Comparison of ENCODE assay signal across 29 cellular contexts in the genomic region with DNA sequence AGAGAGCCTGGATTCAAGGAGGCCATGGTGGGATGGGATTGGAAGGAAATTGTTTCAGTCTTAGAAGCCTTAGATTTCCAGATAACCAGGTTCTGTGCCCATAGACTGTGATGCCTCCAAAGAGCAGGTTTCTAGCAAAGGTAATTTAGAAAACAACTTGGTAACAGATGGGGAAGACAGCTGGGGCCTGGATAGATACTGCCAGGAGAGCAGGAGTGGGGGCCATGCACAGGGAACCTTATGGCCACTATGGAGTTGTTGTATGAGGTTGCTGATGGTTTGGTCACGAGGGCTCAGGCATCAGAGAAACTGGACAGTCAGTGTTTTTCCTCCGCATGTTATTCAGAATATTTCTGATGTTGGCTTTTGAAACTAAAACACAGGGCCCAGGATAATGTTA.
DNase-seq lines count a peak whose midpoint lies in the region; ATAC-seq and TF ChIP-seq lines count a peak whose summit lies in the region.
"Had no signal": no experiment of that assay in that cellular context is flagged by ENCODE, and none has a peak within 500 bp of the region (broad histone marks: within the 10 kb centered on the region; RNA-seq: fewer than 3 reads in every experiment).

No MANE protein-coding gene starts in this region.

- H3K27me3 ChIP-seq in esophagus muscularis mucosa (no peaks in the 10 kb centered on the region), neuron (ENCODE audit: insufficient read depth, low read length) (no peaks in the 10 kb centered on the region), breast epithelium (no peaks in the 10 kb centered on the region)
- H3K27me3 ChIP-seq: brain microvascular endothelial cell had no signal

- no peak for TF ChIP-seq CTCF in esophagus muscularis mucosa (IDR thresholded peaks at IDR 0.05)
- no peak for TF ChIP-seq CTCF in breast epithelium (IDR thresholded peaks at IDR 0.05)

- WGBS in esophagus muscularis mucosa = 93% methylated on average over 2 of the region's 2 CpGs

- peak overlapping the region in 3 of 4 donors; percentile 7 to 59 (median 36) for H3K27ac ChIP-seq in esophagus muscularis mucosa (replicated peaks in 1 of 4)
- H3K27ac ChIP-seq in breast epithelium = no peak overlapping the region
- H3K27ac ChIP-seq: brain microvascular endothelial cell had no signal

- H3K4me1 ChIP-seq in esophagus muscularis mucosa = peaks cover 8 to 68% (median 47%) of the 10 kb centered on the region in 4 donors
- H3K4me1 ChIP-seq in neuron (ENCODE audit: insufficient read depth, low read length) = peaks cover 37% of the 10 kb centered on the region
- no peaks in the 10 kb centered on the region for H3K4me1 ChIP-seq in breast epithelium

- H3K9me3 ChIP-seq in esophagus muscularis mucosa = no peaks in the 10 kb centered on the region
- H3K9me3 ChIP-seq in neuron (ENCODE audit: low read length) = no peaks in the 10 kb centered on the region
- H3K9me3 ChIP-seq in breast epithelium = no peaks in the 10 kb centered on the region
- H3K9me3 ChIP-seq: Caco-2 had no signal

- TF ChIP-seq POLR2A in esophagus muscularis mucosa (IDR thresholded peaks at IDR 0.05; ENCODE audit: low read depth) (no peak), breast epithelium (IDR thresholded peaks at IDR 0.05) (no peak)

- H3K36me3 ChIP-seq in esophagus muscularis mucosa (no peaks in the 10 kb centered on the region), neuron (ENCODE audit: insufficient read depth, low read length) (no peaks in the 10 kb centered on the region), breast epithelium (no peaks in the 10 kb centered on the region)
- H3K36me3 ChIP-seq: brain microvascular endothelial cell had no signal

- ATAC-seq in HG02981 (IDR thresholded peaks at IDR 0.05; ENCODE audit: unreplicated experiment) = no peak
- no peak for ATAC-seq in GM19324 (IDR thresholded peaks at IDR 0.05; ENCODE audit: low FRiP score, unreplicated experiment)
- ATAC-seq: activated CD4-positive, alpha-beta T cell treated with anti-CD3 and anti-CD28 coated beads for 36 hours; activated CD8-positive, alpha-beta T cell treated with anti-CD3 and anti-CD28 coated beads for 36 hours; stimulated activated memory B cell treated with anti-CD40 and anti-IgM and Interleukin-4, amounts not matched to agents 10 μg/mL and 1 μg/mL and 100 μg/mL, for 72 hours had no signal

- peak overlapping the region; percentile 78 for H2AFZ ChIP-seq in neuron (ENCODE audit: low read depth, low read length)

- H3K4me3 ChIP-seq in esophagus muscularis mucosa (no peak overlapping the region), neuron (ENCODE audit: low read length) (no peak overlapping the region), breast epithelium (no peak overlapping the region)
- H3K4me3 ChIP-seq: skin epidermis had no signal

- intact Hi-C loops in esophagus muscularis mucosa (cut with DNase I) = no loop called here
- intact Hi-C loops in breast epithelium (cut with DNase I; ENCODE audit: low total_unique reads) = no loop called here

- no peak for TF ChIP-seq EP300 in esophagus muscularis mucosa (IDR thresholded peaks at IDR 0.05)

- peak; percentile 94 for DNase-seq in DMS 273 (lab: John Stamatoyannopoulos, UW; ENCODE audit: unreplicated experiment)
- peak; percentile 55 to 85 for DNase-seq in NCI-H524 (lab: John Stamatoyannopoulos, UW)
- no peak for DNase-seq in esophagus muscularis mucosa (ENCODE audit: extremely low spot score)
- DNase-seq in NCI-H2107 treated with DMSO at 0.1 percent for 48 hours (lab: John Stamatoyannopoulos, UW; ENCODE audit: unreplicated experiment) = no peak
- DNase-seq in breast epithelium (ENCODE audit: low spot score in 2 of 2) = no peak
- DNase-seq: 8988T; activated CD4-positive, alpha-beta T cell treated with anti-CD3 and anti-CD28 coated beads for 36 hours; activated CD8-positive, alpha-beta memory T cell treated with anti-CD3 and anti-CD28 coated beads, Interleukin-2, amount 50 U/mL, for 48 hours; activated CD8-positive, alpha-beta T cell treated with anti-CD3 and anti-CD28 coated beads for 36 hours; activated naive CD4-positive, alpha-beta T cell treated with anti-CD3 and anti-CD28 coated beads, Interleukin-2, amount 10 ng/mL, durations not matched to agents 7 days and 5 days; amniotic stem cell; brain microvascular endothelial cell; Caco-2; DMS79 treated with DMSO at 0.1 percent for 48 hours; effector CD4-positive, alpha-beta T cell; GF-D8; HCEC 1CT; immature natural killer cell; IMR-90; MV-4-11; NCI-H1436 treated with DMSO at 0.1 percent for 48 hours; NCI-H526 treated with DMSO at 0.1 percent for 48 hours; occipital lobe; Right ventricle myocardium superior had no signal

Comparison
In these comparisons a context has a peak if more than half of its experiments do, and no peak if none do; other contexts are left out.
1. DNase-seq: peak in DMS 273 (single experiment) and NCI-H524 (2 of 2); none in esophagus muscularis mucosa (single experiment), NCI-H2107 treated with DMSO at 0.1 percent for 48 hours (single experiment) and breast epithelium (0 of 2).
2. H3K27ac ChIP-seq: peak in esophagus muscularis mucosa (3 of 4); none in breast epithelium (0 of 2).